Comparison of ENCODE assay signal across 11 cellular contexts in genomic region chr19:1150333-1151036, GRCh38.
"Had no signal": no experiment of that assay in that cellular context is flagged by ENCODE, and none has a peak within 500 bp of the region (broad histone marks: within the 10 kb centered on the region; RNA-seq: fewer than 3 reads in every experiment).

No MANE protein-coding gene starts in this region.

- DNase-seq: activated CD4-positive, alpha-beta T cell treated with anti-CD3 and anti-CD28 coated beads, Interleukin-2, amount 50 U/mL, for 4 hours; activated CD4-positive, CD25-positive, alpha-beta regulatory T cell treated with anti-CD3 and anti-CD28 coated beads, Interleukin-2, amount 50 U/mL, for 72 hours; activated CD8-positive, alpha-beta memory T cell treated with anti-CD3 and anti-CD28 coated beads, Interleukin-2, amount 10 ng/mL, durations not matched to agents 7 days and 5 days; activated effector memory CD4-positive, alpha-beta T cell treated with anti-CD3 and anti-CD28 coated beads, Interleukin-2, amount 50 U/mL, for 16 hours; activated T-cell treated with anti-CD3 and anti-CD28 coated beads, Interleukin-2, amount 50 U/mL, for 24 hours; dorsolateral prefrontal cortex; foreskin fibroblast; left colon; nephron progenitor cell; SW 1271 had no signal

- H3K4me3 ChIP-seq: dorsolateral prefrontal cortex had no signal

- ATAC-seq: esophagus mucosa, left colon had no signal

- H3K27me3 ChIP-seq: dorsolateral prefrontal cortex had no signal
